8 cellular contexts compared by ENCODE assay signal in genomic region chr4:67327245-67327860, GRCh38.
A peak's percentile ranks its signal among the peaks of the same experiment; 100 is the strongest.
DNase-seq lines count a peak whose midpoint lies in the region; ATAC-seq and TF ChIP-seq lines count a peak whose summit lies in the region.

No MANE protein-coding gene starts in this region.

- H4K20me1 ChIP-seq in HCT116 (ENCODE audit: insufficient read depth) = no peaks in the 10 kb centered on the region

- H3K9ac ChIP-seq in HCT116 (ENCODE audit: low read length) (no peak overlapping the region), SK-N-MC (ENCODE audit: insufficient read length) (no peak overlapping the region)

- TF ChIP-seq RAD21 in HCT116 (IDR thresholded peaks at IDR 0.05; ENCODE audit: low read depth) = peak; percentile 70

- peak; percentile 75 for ATAC-seq in HCT116

- H3K9me2 ChIP-seq in HCT116 (ENCODE audit: insufficient read depth) = no peaks in the 10 kb centered on the region

- CTCF ChIA-PET in HCT116 (lab: Charles Lee) = interaction anchor here (0.8 kb wide), 1 partner anchor 239 kb away, joined by 4 read pairs; no protein-coding TSS in a partner anchor

- H3K4me3 ChIP-seq in HCT116 (replicated peaks in 1 of 2; ENCODE audit: low read depth in 1 of 2, low read length in 2 of 2) = no peak overlapping the region
- H3K4me3 ChIP-seq in SK-N-MC = peak overlapping the region; percentile 26
- H3K4me3 ChIP-seq in astrocyte of the spinal cord (ENCODE audit: low read depth, low read length) = no peak overlapping the region

- no peak for TF ChIP-seq POLR2A in HCT116 (IDR thresholded peaks at IDR 0.05; ENCODE audit: borderline replicate concordance, extremely low read depth, insufficient read depth, insufficient read length)

- TF ChIP-seq CTCF in HCT116 (IDR thresholded peaks at IDR 0.05 in 2 of 3, conservative IDR thresholded peaks at IDR 0.05 in 1 of 3; ENCODE audit: borderline replicate concordance in 1 of 3, insufficient read depth in 1 of 3, low read depth in 2 of 3, low read length in 2 of 3) (peak; percentile 21 to 89 (median 88); a peak in 5 of 6 replicates), astrocyte of the spinal cord (IDR thresholded peaks at IDR 0.05; ENCODE audit: low read depth, low read length) (peak; percentile 93)

- H3K9me3 ChIP-seq in HCT116 (ENCODE audit: control insufficient read depth in 1 of 2, insufficient read depth in 1 of 2, low read depth in 1 of 2, low read length in 2 of 2) (no peaks in the 10 kb centered on the region), SK-N-MC (ENCODE audit: low read depth, low read length) (no peaks in the 10 kb centered on the region)

- RAD21 ChIA-PET in HCT116 (lab: Charles Lee; ENCODE audit: low non-redundant PET in 1 of 2, low total read pairs in 2 of 2, uncharacterized antibody in 2 of 2, unreplicated experiment in 2 of 2) = no interaction called here

- H3K4me2 ChIP-seq in HCT116 (ENCODE audit: low read length) = no peak overlapping the region

- H3K79me2 ChIP-seq in HCT116 (ENCODE audit: insufficient read depth, low read length) = no peaks in the 10 kb centered on the region

- peak in 3 of 4 experiments; percentile 1 to 2 (median 1) for DNase-seq in activated CD4-positive, CD25-positive, alpha-beta regulatory T cell (lab: John Stamatoyannopoulos, UW)
- no peak for DNase-seq in activated CD4-positive, CD25-positive, alpha-beta regulatory T cell treated with anti-CD3 and anti-CD28 coated beads, Interleukin-2, amount 50 U/mL, for 72 hours
- DNase-seq in HCT116 (ENCODE audit: low read depth, low spot score) (peak; percentile 32), LoVo (ENCODE audit: low spot score) (peak; percentile 71), SK-N-MC (ENCODE audit: low read depth, low spot score) (peak; percentile 59), astrocyte of the spinal cord (ENCODE audit: low read depth, low spot score) (peak; percentile 61), iPS DF 19.7 (ENCODE audit: low read depth, low spot score) (peak; percentile 9)
- DNase-seq in stimulated activated CD4-positive, alpha-beta T cell treated with anti-CD3 and anti-CD28 coated beads, Interleukin-12 subunit alpha, Interleukin-12 subunit beta, amount 100 ng/mL, for 24 hours (ENCODE audit: low read depth in 2 of 2) = peak; percentile 12 to 37

- POLR2A ChIA-PET in HCT116 (lab: Charles Lee) = no interaction called here

- no TSS peak for BruUV-seq in HCT116 (replicated peaks; lab: Mats Ljungman, UMichigan)

- in situ Hi-C loops in astrocyte of the spinal cord (cut with HindIII; ENCODE audit: low sequenced_read_pairs) = no loop called here

- H3K36me3 ChIP-seq in HCT116 (ENCODE audit: control insufficient read depth in 1 of 2, insufficient read depth in 2 of 2, low read length in 2 of 2) (no peaks in the 10 kb centered on the region), SK-N-MC (ENCODE audit: insufficient read depth, low read length) (no peaks in the 10 kb centered on the region)

- H3K4me1 ChIP-seq in HCT116 (ENCODE audit: control insufficient read depth in 1 of 2, insufficient read depth in 2 of 2, low read length in 2 of 2) = no peaks in the 10 kb centered on the region

- intact Hi-C loops in HCT116 (cut with micrococcal nuclease) = loop anchor here (5.0 kb wide), 1 partner anchor 240 kb away; no protein-coding TSS in a partner anchor

- no peak overlapping the region for H3K27ac ChIP-seq in HCT116 (ENCODE audit: low read depth, low read length)
- no peak overlapping the region for H3K27ac ChIP-seq in SK-N-MC

- no peaks in the 10 kb centered on the region for H3K27me3 ChIP-seq in HCT116 (ENCODE audit: insufficient read depth, low read length)

- peak overlapping the region; percentile 30 for H2AFZ ChIP-seq in HCT116 (ENCODE audit: low read depth, low read length, poor library complexity, severe bottlenecking)

TF ChIP-seq in HCT116, 20 proteins besides CTCF, POLR2A, EP300 and RAD21:
- TF ChIP-seq SRF (IDR thresholded peaks at IDR 0.05; ENCODE audit: low read depth) (no peak), EGR1 (IDR thresholded peaks at IDR 0.05; ENCODE audit: low read depth) (no peak), MAX (IDR thresholded peaks at IDR 0.05) (no peak), ELF1 (IDR thresholded peaks at IDR 0.05; ENCODE audit: borderline replicate concordance, low read depth) (no peak), REST (IDR thresholded peaks at IDR 0.05; ENCODE audit: low read depth) (no peak), ZNF274 (IDR thresholded peaks at IDR 0.05; ENCODE audit: low read depth, low read length) (no peak), CEBPB (IDR thresholded peaks at IDR 0.05; ENCODE audit: low read depth) (no peak), POLR2AphosphoS5 (IDR thresholded peaks at IDR 0.05; ENCODE audit: low read depth, low read length) (no peak), ATF3 (IDR thresholded peaks at IDR 0.05) (no peak), JUND (IDR thresholded peaks at IDR 0.05) (no peak), SIN3A (IDR thresholded peaks at IDR 0.05; ENCODE audit: low read depth) (no peak), CBX3 (IDR thresholded peaks at IDR 0.05; ENCODE audit: low read depth) (no peak), EZH2 (IDR thresholded peaks at IDR 0.05) (no peak), ZFX (IDR thresholded peaks at IDR 0.05) (no peak), EZH2phosphoT487 (IDR thresholded peaks at IDR 0.05; ENCODE audit: borderline replicate concordance) (no peak)
